18 cellular contexts compared by ENCODE assay signal in genomic region chr13:82165396-82166174, GRCh38.
DNase-seq lines count a peak whose midpoint lies in the region; ATAC-seq and TF ChIP-seq lines count a peak whose summit lies in the region.
"Had no signal": no experiment of that assay in that cellular context is flagged by ENCODE, and none has a peak within 500 bp of the region (broad histone marks: within the 10 kb centered on the region; RNA-seq: fewer than 3 reads in every experiment).

No MANE protein-coding gene starts in this region.

- no peak overlapping the region for H3K4me2 ChIP-seq in H9 (ENCODE audit: insufficient read depth, insufficient read length, low read length)
- H3K4me2 ChIP-seq in osteoblast (ENCODE audit: insufficient read depth, low read length): no peak overlapping the region

- H3K79me1 ChIP-seq in H9 (ENCODE audit: insufficient read depth, low read depth, low read length, poor library complexity, severe bottlenecking): no peaks in the 10 kb centered on the region

- no peak overlapping the region for H2AK5ac ChIP-seq in H9 (ENCODE audit: insufficient read length, low read length)

- H3K27ac Mint-ChIP-seq in H9: no peak overlapping the region; a peak in 1 of 7 replicates
- H3K27ac Mint-ChIP-seq: CD8-positive, alpha-beta T cell had no signal

- WGBS in H9 (ENCODE audit: extremely low coverage, insufficient read length, low lambda C conversion rate): no CpG with 5 or more reads among the region's 18 CpGs

- H4K91ac ChIP-seq in H9 (ENCODE audit: insufficient read length, low read depth, low read length): no peak overlapping the region

- no peak overlapping the region for H3K14ac ChIP-seq in H9 (ENCODE audit: insufficient read depth, low read length)

- H3K9me3 ChIP-seq in H9 (ENCODE audit: control insufficient read depth, low read depth, low read length) (no peaks in the 10 kb centered on the region), osteoblast (ENCODE audit: low read depth, low read length) (no peaks in the 10 kb centered on the region)
- H3K9me3 ChIP-seq: HAP-1, Peyer's patch had no signal

- no peak overlapping the region for H3K4ac ChIP-seq in H9 (ENCODE audit: low read depth, low read length)

- H3K79me2 ChIP-seq in H9 (ENCODE audit: insufficient read depth, low read length) (no peaks in the 10 kb centered on the region), osteoblast (ENCODE audit: insufficient read depth, low read length) (no peaks in the 10 kb centered on the region)

- H3T11ph ChIP-seq in H9 (ENCODE audit: low read length): no peak overlapping the region

- H3K36me3 ChIP-seq in osteoblast (ENCODE audit: insufficient read depth, low read length): no peaks in the 10 kb centered on the region
- H3K36me3 ChIP-seq: HAP-1, Peyer's patch had no signal

- H3K9me3 Mint-ChIP-seq in H9: peaks cover 0 to 3% of the 10 kb centered on the region in 2 experiments; a peak in 2 of 5 replicates

- no peak overlapping the region for H2BK15ac ChIP-seq in H9 (ENCODE audit: low read depth, low read length)

- H3K4me1 ChIP-seq in H9 (ENCODE audit: insufficient read depth, low read length): no peaks in the 10 kb centered on the region
- H3K4me1 ChIP-seq in osteoblast (ENCODE audit: insufficient read depth, low read length): no peaks in the 10 kb centered on the region
- H3K4me1 ChIP-seq: HAP-1, Peyer's patch had no signal

- DNase-seq in COLO829 (ENCODE audit: low spot score) (peak; percentile 5), H9 (no peak), RPMI7951 (ENCODE audit: low read depth) (peak; percentile 54), osteoblast (ENCODE audit: insufficient read length, low spot score, missing footprints) (peak; percentile 74), DMS53 (lab: John Stamatoyannopoulos, UW) (no peak)
- DNase-seq in activated CD4-positive, alpha-beta T cell treated with anti-CD3 and anti-CD28 coated beads, Interleukin-2, amount 50 U/mL, for 4 hours: no peak
- DNase-seq: DND-41, GDM1, NCI-H2029 treated with DMSO at 0.1 percent for 48 hours, NCI-H2171 treated with DMSO at 0.1 percent for 48 hours, Peyer's patch, Right ventricle myocardium superior, T-helper 2 cell had no signal

- ATAC-seq in HG02970 (IDR thresholded peaks at IDR 0.05; ENCODE audit: low FRiP score, unreplicated experiment): no peak
- ATAC-seq: CD8-positive, alpha-beta T cell; GM12878 had no signal

- H2BK5ac ChIP-seq in H9 (ENCODE audit: insufficient read length, low read length): no peak overlapping the region

- no peak overlapping the region for H3K4me3 Mint-ChIP-seq in H9
- H3K4me3 Mint-ChIP-seq: CD8-positive, alpha-beta T cell had no signal

- H3K27ac ChIP-seq in H9 (ENCODE audit: insufficient read length, low read depth, low read length) (no peak overlapping the region), osteoblast (ENCODE audit: low read depth, low read length) (no peak overlapping the region)
- H3K27ac ChIP-seq: HL-60, Peyer's patch had no signal

- H3K36me3 Mint-ChIP-seq in H9 (ENCODE audit: insufficient read depth in 1 of 3, low read depth in 3 of 3): peaks cover 2 to 4% (median 2%) of the 10 kb centered on the region in 3 experiments; a peak in 1 of 7 replicates
- H3K36me3 Mint-ChIP-seq: CD8-positive, alpha-beta T cell had no signal

- no peaks in the 10 kb centered on the region for H4K20me1 ChIP-seq in H9 (ENCODE audit: control insufficient read depth, insufficient read depth, insufficient read length)
- H4K20me1 ChIP-seq in osteoblast (ENCODE audit: insufficient read depth, low read length): no peaks in the 10 kb centered on the region

- no peaks in the 10 kb centered on the region for H3K27me3 Mint-ChIP-seq in H9 (ENCODE audit: low read depth)

- no peak overlapping the region for H3K9ac ChIP-seq in H9 (ENCODE audit: extremely low read depth, insufficient read length, low read length)

- no peak overlapping the region for H3K56ac ChIP-seq in H9 (ENCODE audit: insufficient read length, low read depth, low read length)

- H3K23ac ChIP-seq in H9 (ENCODE audit: insufficient read length, low read depth, low read length): no peak overlapping the region

- TF ChIP-seq CTCF in H9 (conservative IDR thresholded peaks at IDR 0.05) (no peak), osteoblast (IDR thresholded peaks at IDR 0.05; ENCODE audit: extremely low read depth, low read depth, low read length) (no peak)

- no peak overlapping the region for H2BK12ac ChIP-seq in H9 (ENCODE audit: insufficient read length, low read depth, low read length)

- no peak overlapping the region for H4K8ac ChIP-seq in H9 (replicated peaks; ENCODE audit: insufficient read length, low read depth, low read length)

- H3K27me3 ChIP-seq in H9 (ENCODE audit: insufficient read depth, low read length) (no peaks in the 10 kb centered on the region), osteoblast (ENCODE audit: insufficient read depth, low read length) (no peaks in the 10 kb centered on the region)
- H3K27me3 ChIP-seq: Peyer's patch had no signal

- peak overlapping the region; percentile 70 for H3K18ac ChIP-seq in H9 (ENCODE audit: insufficient read length, low read depth, low read length)

- no peaks in the 10 kb centered on the region for H3K4me1 Mint-ChIP-seq in H9

- H3K4me3 ChIP-seq in osteoblast (ENCODE audit: insufficient read depth, low read length): no peak overlapping the region
- H3K4me3 ChIP-seq: GM12878, HAP-1, Peyer's patch had no signal

- H2BK20ac ChIP-seq in H9 (ENCODE audit: low read depth, low read length, poor library complexity, severe bottlenecking): no peak overlapping the region

- H2AFZ ChIP-seq in H9 (ENCODE audit: low read length) (no peak overlapping the region), osteoblast (ENCODE audit: low read length) (no peak overlapping the region)

- H4K5ac ChIP-seq in H9 (ENCODE audit: insufficient read length, low read depth, low read length): no peak overlapping the region

- H2BK120ac ChIP-seq in H9 (ENCODE audit: low read depth, low read length, poor library complexity, severe bottlenecking): no peak overlapping the region

- H3K23me2 ChIP-seq in H9 (ENCODE audit: insufficient read length, low read depth, low read length, poor library complexity, severe bottlenecking): no peaks in the 10 kb centered on the region

Comparison
In these comparisons a context has a peak if more than half of its experiments do, and no peak if none do; other contexts are left out.
1. DNase-seq: peak in COLO829 (single experiment), RPMI7951 (single experiment) and osteoblast (single experiment); none in H9 (single experiment), DMS53 (single experiment) and activated CD4-positive, alpha-beta T cell treated with anti-CD3 and anti-CD28 coated beads, Interleukin-2, amount 50 U/mL, for 4 hours (0 of 2).